In the genomic region with DNA sequence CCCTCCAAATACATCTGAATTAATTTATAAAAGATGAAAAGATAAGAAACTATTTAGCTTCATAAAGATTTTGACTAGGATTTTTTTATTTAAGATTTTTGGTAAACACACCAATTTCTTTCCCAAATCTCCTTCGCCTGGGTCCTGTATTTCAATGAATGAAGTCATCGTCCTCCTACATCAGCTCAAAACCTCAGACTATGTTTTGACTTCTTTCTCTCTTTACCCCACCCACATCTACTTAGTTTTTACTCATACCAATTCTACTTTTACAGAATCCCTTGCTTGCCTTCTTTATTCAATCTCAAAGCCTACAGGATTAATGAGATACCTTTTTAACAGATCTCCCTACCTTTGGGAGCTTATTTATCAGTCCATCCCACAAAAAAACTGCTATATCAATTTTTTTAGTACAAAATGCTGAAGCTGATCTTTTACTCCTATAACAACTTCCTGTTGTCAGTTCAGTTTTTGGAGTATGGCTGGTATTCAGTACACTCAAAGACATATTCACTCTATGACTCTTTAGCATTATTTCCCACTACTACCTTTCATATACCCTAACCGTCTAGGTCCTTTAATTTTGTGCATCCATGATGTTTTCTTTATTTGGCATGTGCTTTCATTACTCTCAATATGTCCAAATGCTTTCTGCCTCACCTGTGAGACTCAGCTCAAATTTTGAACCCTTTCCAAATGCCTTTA, we compare ENCODE assay signal across 22 cellular contexts. TPM values are rescaled to one million over a fixed set of nuclear protein-coding genes. Genes with fewer than 3 reads are reported as not detected.
DNase-seq lines count a peak whose midpoint lies in the region; ATAC-seq, FAIRE-seq and TF ChIP-seq lines count a peak whose summit lies in the region.
"Had no signal": no experiment of that assay in that cellular context is flagged by ENCODE, and none has a peak within 500 bp of the region (broad histone marks: within the 10 kb centered on the region; RNA-seq: fewer than 3 reads in every experiment).

No MANE protein-coding gene starts in this region.

- H3K36me3 ChIP-seq in astrocyte (ENCODE audit: insufficient read depth, low read length), result no peaks in the 10 kb centered on the region
- H3K36me3 ChIP-seq in mesenchymal stem cell (ENCODE audit: control insufficient read depth in 1 of 2, insufficient read depth in 2 of 2, low read depth in 1 of 2, low read length in 2 of 2), result no peaks in the 10 kb centered on the region
- H3K36me3 ChIP-seq: brain microvascular endothelial cell, lower lobe of right lung, Peyer's patch, upper lobe of left lung had no signal

- H3K4me3 ChIP-seq in astrocyte (ENCODE audit: insufficient read depth, low read depth, low read length) (no peak overlapping the region), mesenchymal stem cell (ENCODE audit: insufficient read depth in 1 of 2, low read depth in 1 of 2, low read length in 2 of 2) (no peak overlapping the region)
- H3K4me3 ChIP-seq: GM23338, hepatocyte, lower lobe of right lung, Peyer's patch, upper lobe of left lung had no signal

- H3K79me1 ChIP-seq in mesenchymal stem cell (replicated peaks; ENCODE audit: low read length, poor library complexity, severe bottlenecking), result no peaks in the 10 kb centered on the region

- no peak for FAIRE-seq in astrocyte (lab: Jason Lieb, UNC)

- H3K4me3 Mint-ChIP-seq in astrocyte (ENCODE audit: unreplicated experiment), result no peak overlapping the region
- H3K4me3 Mint-ChIP-seq: activated T-helper 1 cell treated with anti-CD3 and anti-CD28 coated beads, Interleukin-12 subunit alpha, Interleukin-12 subunit beta, Interleukin-2, Interleukin-4 antibody, amounts not matched to agents 30 ng/mL and 10 ng/mL and 1 ng/mL, durations not matched to agents 14 hours and 24 hours and 36 hours; CD14-positive monocyte; GM23338; natural killer cell; T-helper 2 cell treated with Interferon-gamma antibody and Interleukin-4, amounts not matched to agents 5 μg/mL and 100 μg/mL, for 36 hours had no signal

- WGBS in mesenchymal stem cell, result 93% methylated on average over 3 of the region's 3 CpGs

- no peaks in the 10 kb centered on the region for H3K9me3 Mint-ChIP-seq in astrocyte (ENCODE audit: unreplicated experiment)
- H3K9me3 Mint-ChIP-seq: GM23338; natural killer cell; T-helper 2 cell treated with Interferon-gamma antibody and Interleukin-4, amounts not matched to agents 5 μg/mL and 100 μg/mL, for 36 hours had no signal

- no peak overlapping the region for H2AK5ac ChIP-seq in mesenchymal stem cell (ENCODE audit: low read length, severe bottlenecking)

- H3K79me2 ChIP-seq in astrocyte (ENCODE audit: insufficient read depth, low read length), result no peaks in the 10 kb centered on the region
- H3K79me2 ChIP-seq: hepatocyte had no signal

- H3K9me3 ChIP-seq in astrocyte (ENCODE audit: insufficient read depth, low read depth, low read length) (no peaks in the 10 kb centered on the region), mesenchymal stem cell (ENCODE audit: control insufficient read depth, low read length) (no peaks in the 10 kb centered on the region)
- H3K9me3 ChIP-seq: lower lobe of right lung, Peyer's patch, upper lobe of left lung had no signal

- no peaks in the 10 kb centered on the region for H3K36me3 Mint-ChIP-seq in astrocyte (ENCODE audit: low read depth, unreplicated experiment)
- H3K36me3 Mint-ChIP-seq: CD14-positive monocyte, natural killer cell had no signal

- H4K20me1 ChIP-seq in astrocyte (ENCODE audit: insufficient read depth, low read length), result no peaks in the 10 kb centered on the region

- H3K27ac ChIP-seq in astrocyte (ENCODE audit: low read depth, low read length) (no peak overlapping the region), mesenchymal stem cell (ENCODE audit: low read length, poor library complexity, severe bottlenecking) (no peak overlapping the region)
- H3K27ac ChIP-seq: 22Rv1, brain microvascular endothelial cell, hepatocyte, lower lobe of right lung, Peyer's patch, upper lobe of left lung had no signal

- H3K27me3 Mint-ChIP-seq in astrocyte (ENCODE audit: low read depth, unreplicated experiment), result no peaks in the 10 kb centered on the region

- no peak overlapping the region for H3K14ac ChIP-seq in mesenchymal stem cell (ENCODE audit: low read length in 2 of 2)

- H4K91ac ChIP-seq in mesenchymal stem cell (ENCODE audit: low read length), result no peak overlapping the region

- H2BK120ac ChIP-seq in mesenchymal stem cell (ENCODE audit: low read depth, low read length), result no peak overlapping the region

- no peaks in the 10 kb centered on the region for H3K27me3 ChIP-seq in astrocyte (ENCODE audit: insufficient read depth, low read length)
- H3K27me3 ChIP-seq in mesenchymal stem cell (ENCODE audit: control insufficient read depth in 1 of 2, insufficient read depth in 1 of 2, low read length in 2 of 2), result no peaks in the 10 kb centered on the region
- H3K27me3 ChIP-seq: brain microvascular endothelial cell, hepatocyte, Peyer's patch, upper lobe of left lung had no signal

- H3K18ac ChIP-seq in mesenchymal stem cell (ENCODE audit: low read depth in 1 of 2, low read length in 2 of 2), result no peak overlapping the region

- no peak overlapping the region for H4K8ac ChIP-seq in mesenchymal stem cell (ENCODE audit: low read length)

- peak; percentile 25 to 64 for ATAC-seq in activated CD4-positive, CD25-positive, alpha-beta regulatory T cell treated with anti-CD3 and anti-CD28 coated beads, Interleukin-2, amount 50 U/mL, for 24 hours
- no peak for ATAC-seq in HG02973 (IDR thresholded peaks at IDR 0.05; ENCODE audit: unreplicated experiment)
- ATAC-seq in GM19463 (IDR thresholded peaks at IDR 0.05; ENCODE audit: unreplicated experiment), result no peak
- ATAC-seq: lower lobe of right lung, natural killer cell had no signal

- H2BK5ac ChIP-seq in mesenchymal stem cell (ENCODE audit: low read depth, low read length, poor library complexity, severe bottlenecking), result no peak overlapping the region

- H3K9ac ChIP-seq in astrocyte (ENCODE audit: low read length) (no peak overlapping the region), mesenchymal stem cell (ENCODE audit: low read length) (peak overlapping the region; percentile 16)

- peaks cover 13% of the 10 kb centered on the region for H3K4me1 Mint-ChIP-seq in astrocyte (ENCODE audit: low read depth, unreplicated experiment)
- H3K4me1 Mint-ChIP-seq: CD14-positive monocyte, GM23338, natural killer cell had no signal

- no peak for DNase-seq in activated CD4-positive, CD25-positive, alpha-beta regulatory T cell (lab: John Stamatoyannopoulos, UW)
- DNase-seq in GM03348 (ENCODE audit: low spot score) (peak; percentile 18), astrocyte (ENCODE audit: low read depth) (no peak), mesenchymal stem cell (no peak), NOMO-1 treated with DMSO at 0.1 percent for 48 hours (lab: John Stamatoyannopoulos, UW; ENCODE audit: unreplicated experiment) (no peak)
- DNase-seq: activated CD4-positive, alpha-beta T cell treated with anti-CD3 and anti-CD28 coated beads for 48 hours; activated naive CD4-positive, alpha-beta T cell treated with anti-CD3 and anti-CD28 coated beads, Interleukin-2, amount 50 U/mL, for 16 hours; lower lobe of right lung; natural killer cell; Peyer's patch; stimulated activated naive CD4-positive, alpha-beta T cell; upper lobe of left lung had no signal

- no peak for TF ChIP-seq CTCF in astrocyte (IDR thresholded peaks at IDR 0.05; ENCODE audit: insufficient read depth, low read depth, low read length)

- H3K4ac ChIP-seq in mesenchymal stem cell (ENCODE audit: low read depth in 1 of 2, low read length in 2 of 2), result no peak overlapping the region

- H2AFZ ChIP-seq in astrocyte (ENCODE audit: low read depth, low read length) (no peak overlapping the region), mesenchymal stem cell (ENCODE audit: low read depth, low read length) (no peak overlapping the region)
- H2AFZ ChIP-seq: GM23338, hepatocyte had no signal

- H3K4me2 ChIP-seq in astrocyte (ENCODE audit: low read length) (no peak overlapping the region), mesenchymal stem cell (ENCODE audit: low read length, poor library complexity, severe bottlenecking) (no peak overlapping the region)
- H3K4me2 ChIP-seq: GM23338, hepatocyte had no signal

- peak overlapping the region; percentile 81 for H3K27ac Mint-ChIP-seq in astrocyte (ENCODE audit: unreplicated experiment)
- H3K27ac Mint-ChIP-seq: activated T-helper 1 cell treated with anti-CD3 and anti-CD28 coated beads, Interleukin-12 subunit alpha, Interleukin-12 subunit beta, Interleukin-2, Interleukin-4 antibody, amounts not matched to agents 30 ng/mL and 10 ng/mL and 1 ng/mL, durations not matched to agents 14 hours and 24 hours and 36 hours; CD14-positive monocyte; GM23338; natural killer cell; T-helper 2 cell treated with Interferon-gamma antibody and Interleukin-4, amounts not matched to agents 5 μg/mL and 100 μg/mL, for 36 hours had no signal

- no peak overlapping the region for H3K23ac ChIP-seq in mesenchymal stem cell (ENCODE audit: low read length in 2 of 2)

- H2BK12ac ChIP-seq in mesenchymal stem cell (ENCODE audit: low read length in 2 of 2), result no peak overlapping the region

- H3K4me1 ChIP-seq in astrocyte (ENCODE audit: insufficient read depth, low read length) (peaks cover 7% of the 10 kb centered on the region), mesenchymal stem cell (ENCODE audit: control insufficient read depth, insufficient read depth, low read depth, low read length) (no peaks in the 10 kb centered on the region)
- H3K4me1 ChIP-seq: lower lobe of right lung, Peyer's patch, upper lobe of left lung had no signal

- H2BK15ac ChIP-seq in mesenchymal stem cell (ENCODE audit: low read depth, poor library complexity, severe bottlenecking), result no peak overlapping the region

RNA-seq across cellular contexts. Expression of gene CCDC91, which starts 18.7 kb away (rescaled TPM):
- total RNA-seq in astrocyte, result 18.3 and 19.3 TPM in 2 replicates
- 29.7 TPM for polyA plus RNA-seq in mesenchymal stem cell (2013, experiment 1 of 2)
- 36.9 TPM for polyA plus RNA-seq in mesenchymal stem cell (2013, experiment 2 of 2)

Comparison
In these comparisons a context has a peak if more than half of its experiments do, and no peak if none do; other contexts are left out.
1. ATAC-seq: peak in activated CD4-positive, CD25-positive, alpha-beta regulatory T cell treated with anti-CD3 and anti-CD28 coated beads, Interleukin-2, amount 50 U/mL, for 24 hours (2 of 2); none in HG02973 (single experiment) and GM19463 (single experiment).